In genomic region chr2:62014102-62014501, GRCh38 we compare ENCODE assay signal across 8 cellular contexts.
DNase-seq lines count a peak whose midpoint lies in the region; ATAC-seq lines count a peak whose summit lies in the region.

No MANE protein-coding gene starts in this region.

- ATAC-seq in HG03280 (IDR thresholded peaks at IDR 0.05; ENCODE audit: unreplicated experiment) (no peak), GM21381 (IDR thresholded peaks at IDR 0.05; ENCODE audit: unreplicated experiment) (no peak), HG03045 (IDR thresholded peaks at IDR 0.05; ENCODE audit: unreplicated experiment) (no peak)

- DNase-seq in ELR (ENCODE audit: low read depth) (peak; percentile 5), NOMO-1 treated with DMSO at 0.1 percent for 48 hours (lab: John Stamatoyannopoulos, UW; ENCODE audit: unreplicated experiment) (peak; percentile 27), fibroblast of peridontal ligament (ENCODE audit: extremely low read depth) (peak; percentile 94), occipital lobe (lab: John Stamatoyannopoulos, UW) (peak; percentile 51), retina (no peak)
